In the genomic region with DNA sequence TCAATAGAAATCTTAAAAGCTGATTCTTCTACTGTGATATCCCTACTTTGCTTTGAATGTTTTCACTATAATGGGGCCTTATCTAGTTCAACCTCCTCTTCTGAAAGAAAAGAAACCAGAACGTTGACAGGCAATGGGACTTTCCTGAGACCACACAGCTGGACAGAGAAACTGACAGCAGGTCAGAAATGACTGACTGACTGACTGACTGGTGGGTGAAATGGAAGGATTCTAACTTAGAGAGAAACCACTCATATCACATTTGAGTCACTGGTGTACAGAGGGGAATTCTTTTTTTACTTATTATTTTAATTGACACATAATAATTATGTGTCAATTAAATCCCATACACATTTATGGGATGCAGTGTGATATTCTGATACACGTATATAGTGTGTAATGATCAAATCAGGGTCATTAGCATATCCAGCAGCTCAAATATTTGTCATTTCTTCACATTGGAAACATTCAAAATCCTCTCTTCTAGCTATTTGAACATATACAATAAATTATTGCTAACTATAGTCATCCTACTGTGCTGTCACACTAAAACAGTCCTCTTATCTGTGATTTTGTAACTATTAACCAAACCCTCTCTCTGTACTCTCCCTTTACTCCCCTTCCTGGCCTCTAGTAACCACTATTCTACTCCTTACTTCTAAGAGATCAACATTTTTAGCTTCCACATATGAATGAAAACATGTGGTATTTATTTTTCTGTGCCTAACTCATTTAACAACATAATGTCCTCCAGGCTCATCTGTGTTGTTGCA, we compare ENCODE assay signal across 12 cellular contexts.
A peak's percentile ranks its signal among the peaks of the same experiment; 100 is the strongest.
DNase-seq lines count a peak whose midpoint lies in the region; ATAC-seq lines count a peak whose summit lies in the region.
"Had no signal": no experiment of that assay in that cellular context is flagged by ENCODE, and none has a peak within 500 bp of the region (broad histone marks: within the 10 kb centered on the region; RNA-seq: fewer than 3 reads in every experiment).

No MANE protein-coding gene starts in this region.

- peaks cover 3% of the 10 kb centered on the region for H3K9me3 Mint-ChIP-seq in activated naive CD8-positive, alpha-beta T cell treated with anti-CD3 and anti-CD28 coated beads, Interleukin-2, amount 50 U/mL, for 24 hours
- peaks cover 0 to 5% (median 1%) of the 10 kb centered on the region in 8 donors for H3K9me3 Mint-ChIP-seq in CD4-positive, alpha-beta memory T cell

- H3K4me1 Mint-ChIP-seq in activated naive CD8-positive, alpha-beta T cell treated with anti-CD3 and anti-CD28 coated beads, Interleukin-2, amount 50 U/mL, for 24 hours = no peaks in the 10 kb centered on the region
- H3K4me1 Mint-ChIP-seq in CD4-positive, alpha-beta memory T cell = no peaks in the 10 kb centered on the region

- no peak overlapping the region for H3K4me3 Mint-ChIP-seq in activated naive CD8-positive, alpha-beta T cell treated with anti-CD3 and anti-CD28 coated beads, Interleukin-2, amount 50 U/mL, for 24 hours
- H3K4me3 Mint-ChIP-seq in CD4-positive, alpha-beta memory T cell = no peak overlapping the region

- H3K4me1 ChIP-seq in CD4-positive, alpha-beta memory T cell (ENCODE audit: insufficient read depth, low read length) = no peaks in the 10 kb centered on the region

- POLR2A ChIA-PET in CD4-positive, alpha-beta memory T cell (lab: Charles Lee; ENCODE audit: partially characterized antibody) = no interaction called here

- H3K4me3 ChIP-seq in CD4-positive, alpha-beta memory T cell (ENCODE audit: low read length in 2 of 2) = no peak overlapping the region
- H3K4me3 ChIP-seq: thoracic aorta had no signal

- peak; percentile 90 for ATAC-seq in GM21825 (IDR thresholded peaks at IDR 0.05; ENCODE audit: unreplicated experiment)
- peak; percentile 95 for ATAC-seq in HG03159 (IDR thresholded peaks at IDR 0.05; ENCODE audit: unreplicated experiment)
- ATAC-seq in activated naive CD8-positive, alpha-beta T cell treated with anti-CD3 and anti-CD28 coated beads, Interleukin-2, amount 50 U/mL, for 24 hours = no peak

- no peaks in the 10 kb centered on the region for H3K27me3 ChIP-seq in CD4-positive, alpha-beta memory T cell (ENCODE audit: insufficient read depth, low read length)

- H3K27me3 Mint-ChIP-seq in activated naive CD8-positive, alpha-beta T cell treated with anti-CD3 and anti-CD28 coated beads, Interleukin-2, amount 50 U/mL, for 24 hours = no peaks in the 10 kb centered on the region
- peaks cover 0 to 4% of the 10 kb centered on the region in 2 donors for H3K27me3 Mint-ChIP-seq in CD4-positive, alpha-beta memory T cell

- H3K27ac Mint-ChIP-seq in activated naive CD8-positive, alpha-beta T cell treated with anti-CD3 and anti-CD28 coated beads, Interleukin-2, amount 50 U/mL, for 24 hours = no peak overlapping the region
- H3K27ac Mint-ChIP-seq in CD4-positive, alpha-beta memory T cell = no peak overlapping the region

- CTCF ChIA-PET in CD4-positive, alpha-beta memory T cell (lab: Charles Lee; ENCODE audit: partially characterized antibody) = no interaction called here

- intact Hi-C loops in CD4-positive, alpha-beta memory T cell (cut with micrococcal nuclease) = no loop called here

- no peaks in the 10 kb centered on the region for H3K36me3 Mint-ChIP-seq in activated naive CD8-positive, alpha-beta T cell treated with anti-CD3 and anti-CD28 coated beads, Interleukin-2, amount 50 U/mL, for 24 hours (ENCODE audit: low read depth)
- no peaks in the 10 kb centered on the region for H3K36me3 Mint-ChIP-seq in CD4-positive, alpha-beta memory T cell

- no peaks in the 10 kb centered on the region for H3K36me3 ChIP-seq in CD4-positive, alpha-beta memory T cell (ENCODE audit: insufficient read depth, low read length)
- H3K36me3 ChIP-seq: thoracic aorta had no signal

- DNase-seq in GM19238 (ENCODE audit: insufficient read length, low spot score) (peak; percentile 10), C1 segment of cervical spinal cord (lab: John Stamatoyannopoulos, UW) (no peak), COLO668 (lab: John Stamatoyannopoulos, UW; ENCODE audit: unreplicated experiment) (no peak)
- no peak for DNase-seq in activated naive CD8-positive, alpha-beta T cell treated with anti-CD3 and anti-CD28 coated beads, Interleukin-2, amount 50 U/mL, for 24 hours
- no peak for DNase-seq in CD4-positive, alpha-beta memory T cell
- DNase-seq: activated CD8-positive, alpha-beta memory T cell treated with anti-CD3 and anti-CD28 coated beads, Interleukin-2, amount 50 U/mL, for 48 hours; anterior cingulate cortex; effector CD4-positive, alpha-beta T cell; KG1 had no signal

- no peak overlapping the region for H3K27ac ChIP-seq in CD4-positive, alpha-beta memory T cell (ENCODE audit: low read depth, low read length)
- H3K27ac ChIP-seq: thoracic aorta had no signal

- H3K9me3 ChIP-seq in CD4-positive, alpha-beta memory T cell (ENCODE audit: control insufficient read depth in 1 of 2, low read length in 2 of 2) = peaks cover 0 to 2% of the 10 kb centered on the region in 2 donors
- H3K9me3 ChIP-seq: thoracic aorta had no signal
